9 cellular contexts compared by ENCODE assay signal in genomic region chr10:13708256-13708990, GRCh38.
A peak's percentile ranks its signal among the peaks of the same experiment; 100 is the strongest.
DNase-seq lines count a peak whose midpoint lies in the region; ATAC-seq, FAIRE-seq and TF ChIP-seq lines count a peak whose summit lies in the region.
"Had no signal": no experiment of that assay in that cellular context is flagged by ENCODE, and none has a peak within 500 bp of the region (broad histone marks: within the 10 kb centered on the region; RNA-seq: fewer than 3 reads in every experiment).

No MANE protein-coding gene starts in this region.

- peaks cover 14% of the 10 kb centered on the region for H3K4me1 ChIP-seq in CD4-positive, alpha-beta memory T cell (ENCODE audit: insufficient read depth, low read length)
- peaks cover 70% of the 10 kb centered on the region for H3K4me1 ChIP-seq in endothelial cell of umbilical vein (ENCODE audit: control insufficient read depth, extremely low read depth, insufficient read depth, low read length)
- H3K4me1 ChIP-seq in neuron (ENCODE audit: insufficient read depth, low read length): peaks cover 38% of the 10 kb centered on the region

- peaks cover 48% of the 10 kb centered on the region for H3K79me2 ChIP-seq in endothelial cell of umbilical vein (ENCODE audit: control insufficient read depth, insufficient read depth, low read length)

- H3K9me1 ChIP-seq in endothelial cell of umbilical vein (replicated peaks; ENCODE audit: control insufficient read depth, extremely low read depth, insufficient read depth, low read length): no peaks in the 10 kb centered on the region

- peak overlapping the region; percentile 50 for H3K9ac ChIP-seq in endothelial cell of umbilical vein (replicated peaks; ENCODE audit: extremely low read depth, insufficient read depth, low read length)
- H3K9ac ChIP-seq: KMS-11 had no signal

- FAIRE-seq in endothelial cell of umbilical vein (lab: Jason Lieb, UNC): no peak

- no TSS peak for BruUV-seq in endothelial cell of umbilical vein (replicated peaks; lab: Mats Ljungman, UMichigan)

- CTCF ChIA-PET in CD4-positive, alpha-beta memory T cell (lab: Charles Lee; ENCODE audit: partially characterized antibody): no interaction called here
- CTCF ChIA-PET in endothelial cell of umbilical vein (lab: Charles Lee): interaction anchor here (1.1 to 1.2 kb wide), 2 partner anchors 8 to 15 kb away, joined by 3 read pairs; no protein-coding TSS in a partner anchor

- dilution Hi-C loops in endothelial cell of umbilical vein (cut with MboI; ENCODE audit: extremely low pct_ligation_motif_present, low sequenced_read_pairs): no loop called here

- no peaks in the 10 kb centered on the region for H3K27me3 ChIP-seq in CD4-positive, alpha-beta memory T cell (ENCODE audit: insufficient read depth, low read length)
- no peaks in the 10 kb centered on the region for H3K27me3 ChIP-seq in endothelial cell of umbilical vein (ENCODE audit: control insufficient read depth in 2 of 2, insufficient read depth in 2 of 2, low read length in 2 of 2)
- H3K27me3 ChIP-seq in neuron (ENCODE audit: insufficient read depth, low read length): no peaks in the 10 kb centered on the region

- no peaks in the 10 kb centered on the region for H4K20me1 ChIP-seq in endothelial cell of umbilical vein (replicated peaks; ENCODE audit: control insufficient read depth, extremely low read depth, insufficient read depth, low read length)

- no peak for TF ChIP-seq CTCF in endothelial cell of umbilical vein (IDR thresholded peaks at IDR 0.05; ENCODE audit: extremely low read depth in 1 of 2, insufficient read depth in 1 of 2, low read depth in 1 of 2, low read length in 2 of 2)

- no peak overlapping the region for H3K27ac ChIP-seq in CD4-positive, alpha-beta memory T cell (ENCODE audit: low read depth, low read length)
- peak overlapping the region; percentile 37 for H3K27ac ChIP-seq in endothelial cell of umbilical vein (ENCODE audit: insufficient read depth, low read depth, low read length)
- H3K27ac ChIP-seq: KMS-11 had no signal

- H3K36me3 ChIP-seq in CD4-positive, alpha-beta memory T cell (ENCODE audit: insufficient read depth, low read length): no peaks in the 10 kb centered on the region
- H3K36me3 ChIP-seq in endothelial cell of umbilical vein (ENCODE audit: control insufficient read depth in 2 of 2, extremely low read depth in 1 of 2, insufficient read depth in 2 of 2, low read length in 2 of 2) (no peaks in the 10 kb centered on the region), neuron (ENCODE audit: insufficient read depth, low read length) (peaks cover 10% of the 10 kb centered on the region)

- POLR2A ChIA-PET in CD4-positive, alpha-beta memory T cell (lab: Charles Lee; ENCODE audit: partially characterized antibody): no interaction called here
- POLR2A ChIA-PET in endothelial cell of umbilical vein (lab: Charles Lee): no interaction called here

- H3K9me3 ChIP-seq in CD4-positive, alpha-beta memory T cell (ENCODE audit: control insufficient read depth in 1 of 2, low read length in 2 of 2): no peaks in the 10 kb centered on the region
- H3K9me3 ChIP-seq in endothelial cell of umbilical vein (replicated peaks; ENCODE audit: control insufficient read depth, insufficient read depth, low read length) (no peaks in the 10 kb centered on the region), neuron (ENCODE audit: low read length) (no peaks in the 10 kb centered on the region)

- H2AFZ ChIP-seq in endothelial cell of umbilical vein (ENCODE audit: low read depth, low read length): no peak overlapping the region
- H2AFZ ChIP-seq in neuron (ENCODE audit: low read depth, low read length): no peak overlapping the region

- TF ChIP-seq POLR2A in endothelial cell of umbilical vein (IDR thresholded peaks at IDR 0.05; ENCODE audit: low read depth, low read length): no peak

- H3K4me1 Mint-ChIP-seq in CD4-positive, alpha-beta memory T cell: peaks cover 13 to 20% (median 17%) of the 10 kb centered on the region in 4 donors

- peaks cover 0 to 2% (median 0%) of the 10 kb centered on the region in 8 donors for H3K9me3 Mint-ChIP-seq in CD4-positive, alpha-beta memory T cell

- peak overlapping the region; percentile 79 for H3K4me2 ChIP-seq in endothelial cell of umbilical vein (ENCODE audit: insufficient read depth, low read length)
- H3K4me2 ChIP-seq: KMS-11 had no signal

- no peak overlapping the region for H3K27ac Mint-ChIP-seq in CD4-positive, alpha-beta memory T cell

- DNase-seq in CD4-positive, alpha-beta memory T cell: no peak
- peak; percentile 75 for DNase-seq in NCI-H146 (lab: John Stamatoyannopoulos, UW)
- DNase-seq in endothelial cell of umbilical vein (ENCODE audit: low read depth, low spot score): no peak
- DNase-seq in AML-193 (lab: John Stamatoyannopoulos, UW): no peak

- peak overlapping the region in 5 of 8 donors; percentile 12 to 83 (median 77) for H3K4me3 Mint-ChIP-seq in CD4-positive, alpha-beta memory T cell

- intact Hi-C loops in CD4-positive, alpha-beta memory T cell (cut with micrococcal nuclease): no loop called here
- intact Hi-C loops in endothelial cell of umbilical vein (cut with micrococcal nuclease): no loop called here

- ATAC-seq in GM21390 (IDR thresholded peaks at IDR 0.05; ENCODE audit: unreplicated experiment) (no peak), HG02763 (IDR thresholded peaks at IDR 0.05; ENCODE audit: unreplicated experiment) (no peak), GM18502 (IDR thresholded peaks at IDR 0.05; ENCODE audit: poor library complexity, unreplicated experiment) (no peak)

- H3K27me3 Mint-ChIP-seq in CD4-positive, alpha-beta memory T cell: peaks cover 18 to 31% of the 10 kb centered on the region in 2 donors

- H3K36me3 Mint-ChIP-seq in CD4-positive, alpha-beta memory T cell: no peaks in the 10 kb centered on the region

- no peak overlapping the region for H3K4me3 ChIP-seq in CD4-positive, alpha-beta memory T cell (ENCODE audit: low read length in 2 of 2)
- H3K4me3 ChIP-seq in endothelial cell of umbilical vein (replicated peaks in 1 of 3; ENCODE audit: insufficient read depth in 1 of 3, low read depth in 1 of 3, low read length in 3 of 3) (no peak overlapping the region), neuron (ENCODE audit: low read length) (peak overlapping the region; percentile 10)

TF ChIP-seq in endothelial cell of umbilical vein, 7 proteins besides CTCF, POLR2A, EP300 and RAD21:
- TF ChIP-seq POLR2AphosphoS5 (IDR thresholded peaks at IDR 0.05; ENCODE audit: insufficient read depth, low read depth, low read length) (no peak), MYC (IDR thresholded peaks at IDR 0.05; ENCODE audit: low read depth, low read length) (no peak), MAX (IDR thresholded peaks at IDR 0.05; ENCODE audit: insufficient read depth, insufficient read length) (no peak), JUN (IDR thresholded peaks at IDR 0.05; ENCODE audit: borderline replicate concordance, insufficient read depth, insufficient read length, low read depth) (no peak), GATA2 (IDR thresholded peaks at IDR 0.05; ENCODE audit: insufficient read depth, insufficient read length, low read depth, low read length) (no peak), FOS (IDR thresholded peaks at IDR 0.05; ENCODE audit: borderline replicate concordance, insufficient read depth, low read length) (no peak), EZH2 (IDR thresholded peaks at IDR 0.05; ENCODE audit: borderline replicate concordance, low read depth, low read length, severe bottlenecking) (no peak)
TF ChIP-seq in endothelial cell of umbilical vein: peak in this region for 0.
